In the genomic region with DNA sequence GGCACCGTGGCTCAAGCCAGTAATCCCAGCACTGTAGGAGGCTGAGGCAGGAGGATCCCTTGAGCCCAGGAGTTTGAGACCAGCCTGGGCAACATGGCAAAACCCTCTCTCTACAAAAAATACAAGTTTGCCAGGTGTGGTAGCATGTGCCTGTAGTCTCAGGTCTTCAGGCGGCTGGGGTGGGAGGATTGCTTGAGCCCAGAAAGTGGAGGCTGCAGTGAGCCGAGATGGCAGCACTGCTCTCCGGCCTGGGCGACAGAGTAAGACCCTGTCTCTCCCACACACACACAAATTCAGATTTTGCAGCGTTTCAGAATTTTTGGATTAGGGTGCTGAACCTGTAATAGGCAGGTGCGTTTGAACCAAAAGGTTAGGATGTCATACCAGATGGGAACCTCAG, we compare ENCODE assay signal across 1 cellular context.
TF ChIP-seq lines count a peak whose summit lies in the region.

No MANE protein-coding gene starts in this region.

TF ChIP-seq in K562, 482 proteins besides CTCF, POLR2A, EP300 and RAD21:
- TF ChIP-seq, protein P1, sequence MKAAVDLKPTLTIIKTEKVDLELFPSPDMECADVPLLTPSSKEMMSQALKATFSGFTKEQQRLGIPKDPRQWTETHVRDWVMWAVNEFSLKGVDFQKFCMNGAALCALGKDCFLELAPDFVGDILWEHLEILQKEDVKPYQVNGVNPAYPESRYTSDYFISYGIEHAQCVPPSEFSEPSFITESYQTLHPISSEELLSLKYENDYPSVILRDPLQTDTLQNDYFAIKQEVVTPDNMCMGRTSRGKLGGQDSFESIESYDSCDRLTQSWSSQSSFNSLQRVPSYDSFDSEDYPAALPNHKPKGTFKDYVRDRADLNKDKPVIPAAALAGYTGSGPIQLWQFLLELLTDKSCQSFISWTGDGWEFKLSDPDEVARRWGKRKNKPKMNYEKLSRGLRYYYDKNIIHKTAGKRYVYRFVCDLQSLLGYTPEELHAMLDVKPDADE (conservative IDR thresholded peaks at IDR 0.05; ENCODE audit: control insufficient read depth, low read depth, low read length), result no peak
- TF ChIP-seq ZNF263 (CRISPR knock-in tag; IDR thresholded peaks at IDR 0.05; ENCODE audit: borderline replicate concordance), result 0 out of 2 replicates have a peak, but pooled peaks have one; percentile 27
TF ChIP-seq in K562: peak in this region for 1.
